Comparison of ENCODE assay signal across 20 cellular contexts in genomic region chr3:30346927-30347320, GRCh38.
A peak's percentile ranks its signal among the peaks of the same experiment; 100 is the strongest.
DNase-seq lines count a peak whose midpoint lies in the region; ATAC-seq, FAIRE-seq and TF ChIP-seq lines count a peak whose summit lies in the region.
"Had no signal": no experiment of that assay in that cellular context is flagged by ENCODE, and none has a peak within 500 bp of the region (broad histone marks: within the 10 kb centered on the region; RNA-seq: fewer than 3 reads in every experiment).

No MANE protein-coding gene starts in this region.

- H3K27me3 ChIP-seq in ACC112 (ENCODE audit: insufficient read depth, low read length) (no peaks in the 10 kb centered on the region), GM23248 (replicated peaks; ENCODE audit: insufficient read depth) (no peaks in the 10 kb centered on the region), keratinocyte (ENCODE audit: control insufficient read depth, extremely low read depth, insufficient read depth, low read length) (no peaks in the 10 kb centered on the region)
- H3K27me3 ChIP-seq: upper lobe of right lung had no signal

- no peak overlapping the region for H2AFZ ChIP-seq in ACC112 (ENCODE audit: low read length, unreplicated experiment)
- no peak overlapping the region for H2AFZ ChIP-seq in GM23248
- H2AFZ ChIP-seq in keratinocyte (ENCODE audit: control insufficient read depth, low read length): no peak overlapping the region

- H3K4me1 ChIP-seq in ACC112 (ENCODE audit: control insufficient read depth, insufficient read depth, low read length, unreplicated experiment) (peaks cover 88% of the 10 kb centered on the region), GM23248 (ENCODE audit: insufficient read depth) (peaks cover 72% of the 10 kb centered on the region), keratinocyte (ENCODE audit: control insufficient read depth, extremely low read depth, insufficient read depth, low read length) (peaks cover 67% of the 10 kb centered on the region)

- intact Hi-C loops in head of caudate nucleus (cut with DNase I): no loop called here
- intact Hi-C loops in left cardiac atrium (cut with DNase I): loop anchor here in 1 of 2 donors (10.0 kb wide), 1 partner anchor 78 kb away; no protein-coding TSS in a partner anchor

- ATAC-seq in activated naive CD8-positive, alpha-beta T cell treated with anti-CD3 and anti-CD28 coated beads, Interleukin-2, amount 10 ng/mL, durations not matched to agents 7 days and 5 days (ENCODE audit: low read depth): no peak
- ATAC-seq in left cardiac atrium: no peak
- ATAC-seq: upper lobe of right lung had no signal

- H3K36me3 ChIP-seq in ACC112 (ENCODE audit: insufficient read depth, low read length) (no peaks in the 10 kb centered on the region), GM23248 (ENCODE audit: low read depth) (no peaks in the 10 kb centered on the region), keratinocyte (ENCODE audit: control insufficient read depth in 2 of 2, extremely low read depth in 1 of 2, insufficient read depth in 2 of 2, low read length in 2 of 2) (no peaks in the 10 kb centered on the region)
- H3K36me3 ChIP-seq: upper lobe of right lung had no signal

- H3K79me2 ChIP-seq in ACC112 (ENCODE audit: control insufficient read depth, insufficient read depth, low read length, unreplicated experiment) (no peaks in the 10 kb centered on the region), GM23248 (ENCODE audit: insufficient read depth) (no peaks in the 10 kb centered on the region), keratinocyte (ENCODE audit: control insufficient read depth, insufficient read depth, low read length) (no peaks in the 10 kb centered on the region)

- peaks cover 1% of the 10 kb centered on the region for H3K9me3 Mint-ChIP-seq in activated naive CD8-positive, alpha-beta T cell treated with anti-CD3 and anti-CD28 coated beads, Interleukin-2, amount 10 ng/mL, durations not matched to agents 7 days and 5 days
- H3K9me3 Mint-ChIP-seq: CD8-positive, alpha-beta memory T cell; H9 had no signal

- no peak overlapping the region for H3K27ac Mint-ChIP-seq in activated naive CD8-positive, alpha-beta T cell treated with anti-CD3 and anti-CD28 coated beads, Interleukin-2, amount 10 ng/mL, durations not matched to agents 7 days and 5 days

- H3F3A ChIP-seq in GM23248 (ENCODE audit: insufficient read depth): peaks cover 57% of the 10 kb centered on the region

- dilution Hi-C loops in keratinocyte (cut with MboI; ENCODE audit: extremely low pct_ligation_motif_present, low sequenced_read_pairs): no loop called here

- H4K20me1 ChIP-seq in GM23248 (ENCODE audit: insufficient read depth) (no peaks in the 10 kb centered on the region), keratinocyte (ENCODE audit: control insufficient read depth, extremely low read depth, insufficient read depth, low read length) (no peaks in the 10 kb centered on the region)

- in situ Hi-C loops in GM23248 (cut with MboI): no loop called here

- POLR2A ChIA-PET in activated naive CD8-positive, alpha-beta T cell treated with anti-CD3 and anti-CD28 coated beads, Interleukin-2, amount 10 ng/mL, durations not matched to agents 7 days and 5 days (lab: Charles Lee): interaction anchor here (0.7 to 2.0 kb wide), 2 partner anchors 86 to 260 kb away, joined by 3 to 7 read pairs; partner anchors contain the start of gene TGFBR2

- H3K9me3 ChIP-seq in GM23248 (ENCODE audit: low read depth) (no peaks in the 10 kb centered on the region), keratinocyte (ENCODE audit: control insufficient read depth, low read depth, low read length) (no peaks in the 10 kb centered on the region)
- H3K9me3 ChIP-seq: upper lobe of right lung had no signal

- no peak for FAIRE-seq in keratinocyte (lab: Jason Lieb, UNC)

- peaks cover 58% of the 10 kb centered on the region for H3K4me1 Mint-ChIP-seq in activated naive CD8-positive, alpha-beta T cell treated with anti-CD3 and anti-CD28 coated beads, Interleukin-2, amount 10 ng/mL, durations not matched to agents 7 days and 5 days

- no peaks in the 10 kb centered on the region for H3K9me1 ChIP-seq in keratinocyte (ENCODE audit: control insufficient read depth, extremely low read depth, insufficient read depth, low read length)

- no peak for TF ChIP-seq CTCF in keratinocyte (optimal IDR thresholded peaks at IDR 0.05 in 1 of 3, IDR thresholded peaks at IDR 0.05 in 1 of 3, conservative IDR thresholded peaks at IDR 0.05 in 1 of 3; ENCODE audit: extremely low read depth in 1 of 3, insufficient read depth in 2 of 3, low read length in 3 of 3)
- no peak for TF ChIP-seq CTCF in GM10266 (IDR thresholded peaks at IDR 0.05; ENCODE audit: control insufficient read depth, insufficient read depth, low read depth, missing control alignments)

- H3K9me2 ChIP-seq in GM23248 (ENCODE audit: insufficient read depth): no peaks in the 10 kb centered on the region

- peak overlapping the region; percentile 54 for H3K9ac ChIP-seq in GM23248
- H3K9ac ChIP-seq in keratinocyte (ENCODE audit: control insufficient read depth, extremely low read depth, insufficient read depth, low read length): peak overlapping the region; percentile 39

- H3K4me2 ChIP-seq in GM23248 (ENCODE audit: unreplicated experiment): peak overlapping the region; percentile 76
- peak overlapping the region; percentile 72 for H3K4me2 ChIP-seq in keratinocyte (ENCODE audit: control insufficient read depth, extremely low read depth, insufficient read depth, low read depth, low read length)

- peaks cover 2% of the 10 kb centered on the region for H3K27me3 Mint-ChIP-seq in activated naive CD8-positive, alpha-beta T cell treated with anti-CD3 and anti-CD28 coated beads, Interleukin-2, amount 10 ng/mL, durations not matched to agents 7 days and 5 days
- H3K27me3 Mint-ChIP-seq: CD8-positive, alpha-beta memory T cell had no signal

- H3K27ac ChIP-seq in ACC112 (ENCODE audit: low read depth, low read length) (peak overlapping the region; percentile 96), GM23248 (peak overlapping the region; percentile 92), keratinocyte (ENCODE audit: control insufficient read depth, insufficient read depth, low read length) (peak overlapping the region; percentile 94)
- H3K27ac ChIP-seq: HL-60, upper lobe of right lung had no signal

- H3K36me3 Mint-ChIP-seq in activated naive CD8-positive, alpha-beta T cell treated with anti-CD3 and anti-CD28 coated beads, Interleukin-2, amount 10 ng/mL, durations not matched to agents 7 days and 5 days: peaks cover 25% of the 10 kb centered on the region
- H3K36me3 Mint-ChIP-seq: CD8-positive, alpha-beta memory T cell had no signal

- DNase-seq in GM23248 (no peak), keratinocyte (ENCODE audit: low read depth, low spot score) (no peak), head of caudate nucleus (no peak), GM10266 (ENCODE audit: extremely low spot score) (no peak), left cardiac atrium (no peak), NCI-H82 treated with DMSO at 0.1 percent for 48 hours (lab: John Stamatoyannopoulos, UW; ENCODE audit: unreplicated experiment) (no peak)
- DNase-seq in activated naive CD8-positive, alpha-beta T cell treated with anti-CD3 and anti-CD28 coated beads, Interleukin-2, amount 10 ng/mL, durations not matched to agents 7 days and 5 days: no peak
- DNase-seq: activated gamma-delta T cell; amygdala; CD8-positive, alpha-beta memory T cell; H9; NCI-H1048; NCI-H187; NCI-H526; RPMI8226; T-helper 9 cell; upper lobe of right lung had no signal

- peak overlapping the region; percentile 51 for H3K4me3 Mint-ChIP-seq in activated naive CD8-positive, alpha-beta T cell treated with anti-CD3 and anti-CD28 coated beads, Interleukin-2, amount 10 ng/mL, durations not matched to agents 7 days and 5 days
- H3K4me3 Mint-ChIP-seq: H9 had no signal

- H3K4me3 ChIP-seq in ACC112 (ENCODE audit: low read depth, low read length) (no peak overlapping the region; the same call in 1 of the 2 replicates), GM23248 (no peak overlapping the region), keratinocyte (ENCODE audit: control insufficient read depth in 2 of 3, extremely low read depth in 1 of 3, insufficient read depth in 2 of 3, low read depth in 1 of 3, low read length in 3 of 3) (no peak overlapping the region)
- H3K4me3 ChIP-seq: lung, upper lobe of right lung had no signal
